Comparison of ENCODE assay signal across 23 cellular contexts in genomic region chr17:73750975-73751374, GRCh38.
DNase-seq lines count a peak whose midpoint lies in the region; ATAC-seq and TF ChIP-seq lines count a peak whose summit lies in the region.
"Had no signal": no experiment of that assay in that cellular context is flagged by ENCODE, and none has a peak within 500 bp of the region (broad histone marks: within the 10 kb centered on the region; RNA-seq: fewer than 3 reads in every experiment).

No MANE protein-coding gene starts in this region.

- WGBS in stomach, 5 donors, result 37 to 57% (median 47%) methylated on average over 7 of the region's 7 CpGs
- 71 to 78% methylated on average over 7 of the region's 7 CpGs for WGBS in tibial nerve, 2 donors

- H3K27me3 ChIP-seq in stomach (peaks cover 0 to 29% (median 0%) of the 10 kb centered on the region in 3 donors), tibial nerve (peaks cover 0 to 31% of the 10 kb centered on the region in 2 donors)
- H3K27me3 ChIP-seq: cardiac muscle cell, upper lobe of left lung had no signal

- peak; percentile 86 for ATAC-seq in left colon
- ATAC-seq: A549; activated CD8-positive, alpha-beta memory T cell treated with anti-CD3 and anti-CD28 coated beads, Interleukin-2, amount 10 ng/mL, durations not matched to agents 7 days and 5 days; gastroesophageal sphincter; lower lobe of right lung had no signal

- no peak for TF ChIP-seq POLR2A in stomach (IDR thresholded peaks at IDR 0.05)
- no peak for TF ChIP-seq POLR2A in tibial nerve (IDR thresholded peaks at IDR 0.05)

- TF ChIP-seq CTCF in stomach (IDR thresholded peaks at IDR 0.05) (no peak), tibial nerve (IDR thresholded peaks at IDR 0.05) (no peak)

- no peaks in the 10 kb centered on the region for H3K36me3 ChIP-seq in stomach
- no peaks in the 10 kb centered on the region for H3K36me3 ChIP-seq in tibial nerve
- H3K36me3 ChIP-seq: cardiac muscle cell, gastroesophageal sphincter, lower lobe of right lung, upper lobe of left lung had no signal

- intact Hi-C loops in left colon (cut with DNase I, micrococcal nuclease), result no loop called here
- intact Hi-C loops in stomach (cut with DNase I; ENCODE audit: low total_unique reads), result no loop called here

- no peak for TF ChIP-seq EP300 in stomach (IDR thresholded peaks at IDR 0.05)
- no peak for TF ChIP-seq EP300 in tibial nerve (IDR thresholded peaks at IDR 0.05)

- H3K4me1 ChIP-seq in stomach (peaks cover 0 to 10% (median 6%) of the 10 kb centered on the region in 4 donors), tibial nerve (no peaks in the 10 kb centered on the region)
- H3K4me1 ChIP-seq: gastroesophageal sphincter, lower lobe of right lung, upper lobe of left lung had no signal

- H3K27ac ChIP-seq in stomach (no peak overlapping the region), tibial nerve (no peak overlapping the region)
- H3K27ac ChIP-seq: A549, cardiac muscle cell, gastroesophageal sphincter, lower lobe of right lung, upper lobe of left lung had no signal

- no peaks in the 10 kb centered on the region for H3K9me3 ChIP-seq in stomach
- no peaks in the 10 kb centered on the region for H3K9me3 ChIP-seq in tibial nerve
- H3K9me3 ChIP-seq: A549, gastroesophageal sphincter, lower lobe of right lung, upper lobe of left lung had no signal

- H3K4me3 ChIP-seq in stomach, result no peak overlapping the region
- H3K4me3 ChIP-seq in tibial nerve, result no peak overlapping the region
- H3K4me3 ChIP-seq: A549, cardiac muscle cell, gastroesophageal sphincter, lower lobe of right lung, upper lobe of left lung had no signal

- DNase-seq in NCI-H526 (lab: John Stamatoyannopoulos, UW) (peak; percentile 8 to 44), NCI-H526 treated with DMSO at 0.1 percent for 48 hours (lab: John Stamatoyannopoulos, UW) (no peak), NCI-H2171 (lab: John Stamatoyannopoulos, UW) (peak; percentile 13), left colon (peak; percentile 38 to 44), stomach (peak; percentile 37), DMS79 (lab: John Stamatoyannopoulos, UW) (no peak), tibial nerve (ENCODE audit: low spot score in 2 of 2) (no peak)
- no peak for DNase-seq in activated CD4-positive, alpha-beta T cell treated with anti-CD3 and anti-CD28 coated beads, Interleukin-2, amount 50 U/mL, for 48 hours
- DNase-seq: activated CD4-positive, alpha-beta T cell treated with anti-CD3 and anti-CD28 coated beads for 48 hours; activated CD8-positive, alpha-beta memory T cell treated with anti-CD3 and anti-CD28 coated beads, Interleukin-2, amount 10 ng/mL, durations not matched to agents 7 days and 5 days; DND-41; islet precursor cell; Karpas-422; lower lobe of right lung; MV-4-11; NCI-H2029 treated with DMSO at 0.1 percent for 48 hours; RPMI8226; stimulated activated CD8-positive, alpha-beta memory T cell treated with anti-CD3 and anti-CD28 coated beads, Interleukin-4, amount 100 ng/mL, for 48 hours; T-helper 2 cell had no signal

Comparison
In these comparisons a context has a peak if more than half of its experiments do, and no peak if none do; other contexts are left out.
1. DNase-seq: peak in NCI-H526 (2 of 2), NCI-H2171 (single experiment), left colon (2 of 2) and stomach (single experiment); none in NCI-H526 treated with DMSO at 0.1 percent for 48 hours (single experiment), DMS79 (single experiment), activated CD4-positive, alpha-beta T cell treated with anti-CD3 and anti-CD28 coated beads, Interleukin-2, amount 50 U/mL, for 48 hours (0 of 2) and tibial nerve (0 of 2).